In genomic region chr12:50842637-50843493, GRCh38 we compare ENCODE assay signal across 14 cellular contexts. TPM values are rescaled to one million over a fixed set of nuclear protein-coding genes. Genes with fewer than 3 reads are reported as not detected.
DNase-seq lines count a peak whose midpoint lies in the region; ATAC-seq and TF ChIP-seq lines count a peak whose summit lies in the region.
"Had no signal": no experiment of that assay in that cellular context is flagged by ENCODE, and none has a peak within 500 bp of the region (broad histone marks: within the 10 kb centered on the region; RNA-seq: fewer than 3 reads in every experiment).

TMPRSS12 (plus strand) TSS chr12:50842926; CDS start chr12:50842965, 39 bp downstream.

- no peak for DNase-seq in activated T-cell treated with anti-CD3 and anti-CD28 coated beads, Interleukin-2, amount 50 U/mL, for 72 hours
- DNase-seq in activated T-cell treated with anti-CD3 and anti-CD28 coated beads, Interleukin-2, amount 50 U/mL, for 24 hours: no peak
- DNase-seq in left ventricle myocardium inferior: no peak
- no peak for DNase-seq in neural crest cell (ENCODE audit: low read depth, low spot score)
- DNase-seq in upper lobe of right lung: peak; percentile 78
- DNase-seq in hippocampal formation (lab: John Stamatoyannopoulos, UW): no peak
- DNase-seq in naive thymus-derived CD4-positive, alpha-beta T cell: no peak
- DNase-seq: activated CD4-positive, alpha-beta T cell treated with anti-CD3 and anti-CD28 coated beads for 4 hours; EL; NCI-H2029; stimulated activated CD4-positive, alpha-beta T cell treated with anti-CD3 and anti-CD28 coated beads, Interleukin-15, amount 100 ng/mL, for 24 hours had no signal

- intact Hi-C loops in left ventricle myocardium inferior (cut with micrococcal nuclease) (no loop called here), upper lobe of right lung (cut with DNase I) (no loop called here)
- intact Hi-C loops in naive thymus-derived CD4-positive, alpha-beta T cell (cut with micrococcal nuclease): no loop called here

- H3K27me3 ChIP-seq in left ventricle myocardium inferior (ENCODE audit: low read depth) (peaks cover 13% of the 10 kb centered on the region), upper lobe of right lung (no peaks in the 10 kb centered on the region)
- no peaks in the 10 kb centered on the region for H3K27me3 ChIP-seq in naive thymus-derived CD4-positive, alpha-beta T cell (ENCODE audit: control insufficient read depth in 2 of 2, insufficient read depth in 2 of 2, low read length in 2 of 2)

- no peak for ATAC-seq in activated T-cell treated with anti-CD3 and anti-CD28 coated beads, Interleukin-2, amount 50 U/mL, for 72 hours (replicated peaks in 1 of 2)
- ATAC-seq in upper lobe of right lung (peak; percentile 86), GM19035 (IDR thresholded peaks at IDR 0.05; ENCODE audit: unreplicated experiment) (no peak)
- ATAC-seq in naive thymus-derived CD4-positive, alpha-beta T cell: no peak

- H3K4me1 ChIP-seq in left ventricle myocardium inferior: no peaks in the 10 kb centered on the region
- H3K4me1 ChIP-seq in upper lobe of right lung: no peaks in the 10 kb centered on the region
- no peaks in the 10 kb centered on the region for H3K4me1 ChIP-seq in naive thymus-derived CD4-positive, alpha-beta T cell (ENCODE audit: control insufficient read depth in 2 of 2, insufficient read depth in 2 of 2, low read length in 2 of 2)

- H3K9me3 ChIP-seq in left ventricle myocardium inferior (replicated peaks) (peaks cover 11% of the 10 kb centered on the region), upper lobe of right lung (no peaks in the 10 kb centered on the region)
- H3K9me3 ChIP-seq in naive thymus-derived CD4-positive, alpha-beta T cell (ENCODE audit: control insufficient read depth in 2 of 3, low read length in 3 of 3): no peaks in the 10 kb centered on the region

- H3K4me3 Mint-ChIP-seq in activated T-cell treated with anti-CD3 and anti-CD28 coated beads, Interleukin-2, amount 50 U/mL, for 72 hours: peak within 1 kb of the TSS in 1 of 2 donors; percentile 27
- H3K4me3 Mint-ChIP-seq in activated T-cell treated with anti-CD3 and anti-CD28 coated beads, Interleukin-2, amount 50 U/mL, for 24 hours: no peak within 1 kb of the TSS
- no peak within 1 kb of the TSS for H3K4me3 Mint-ChIP-seq in neural crest cell
- H3K4me3 Mint-ChIP-seq in naive thymus-derived CD4-positive, alpha-beta T cell: peak within 1 kb of the TSS in 2 of 10 donors; percentile 12 to 22

- H3K4me3 ChIP-seq in left ventricle myocardium inferior (peak within 1 kb of the TSS; percentile 52), upper lobe of right lung (peak within 1 kb of the TSS; percentile 39)
- H3K4me3 ChIP-seq in naive thymus-derived CD4-positive, alpha-beta T cell (ENCODE audit: low read length): no peak within 1 kb of the TSS

- H3K27me3 Mint-ChIP-seq in activated T-cell treated with anti-CD3 and anti-CD28 coated beads, Interleukin-2, amount 50 U/mL, for 72 hours (ENCODE audit: low read depth): peaks cover 10% of the 10 kb centered on the region
- H3K27me3 Mint-ChIP-seq in activated T-cell treated with anti-CD3 and anti-CD28 coated beads, Interleukin-2, amount 50 U/mL, for 24 hours: peaks cover 12% of the 10 kb centered on the region
- H3K27me3 Mint-ChIP-seq in neural crest cell (ENCODE audit: low read depth): no peaks in the 10 kb centered on the region
- H3K27me3 Mint-ChIP-seq in naive thymus-derived CD4-positive, alpha-beta T cell: peaks cover 6 to 21% (median 18%) of the 10 kb centered on the region in 5 donors

- no peak for TF ChIP-seq CTCF in left ventricle myocardium inferior (IDR thresholded peaks at IDR 0.05; ENCODE audit: borderline replicate concordance)
- no peak for TF ChIP-seq CTCF in neural crest cell (conservative IDR thresholded peaks at IDR 0.05)
- peak; percentile 18 for TF ChIP-seq CTCF in upper lobe of right lung (IDR thresholded peaks at IDR 0.05)

- H3K27ac Mint-ChIP-seq in activated T-cell treated with anti-CD3 and anti-CD28 coated beads, Interleukin-2, amount 50 U/mL, for 72 hours: peak within 1 kb of the TSS; percentile 6
- no peak within 1 kb of the TSS for H3K27ac Mint-ChIP-seq in activated T-cell treated with anti-CD3 and anti-CD28 coated beads, Interleukin-2, amount 50 U/mL, for 24 hours
- H3K27ac Mint-ChIP-seq in neural crest cell (ENCODE audit: unreplicated experiment): peak within 1 kb of the TSS; percentile 52
- H3K27ac Mint-ChIP-seq in naive thymus-derived CD4-positive, alpha-beta T cell: no peak within 1 kb of the TSS

- H3K36me3 ChIP-seq in left ventricle myocardium inferior: no peaks in the 10 kb centered on the region
- H3K36me3 ChIP-seq in upper lobe of right lung: no peaks in the 10 kb centered on the region
- no peaks in the 10 kb centered on the region for H3K36me3 ChIP-seq in naive thymus-derived CD4-positive, alpha-beta T cell (ENCODE audit: control insufficient read depth in 2 of 3, insufficient read depth in 3 of 3, low read length in 3 of 3)

- H3K9me3 Mint-ChIP-seq in activated T-cell treated with anti-CD3 and anti-CD28 coated beads, Interleukin-2, amount 50 U/mL, for 72 hours: peaks cover 11% of the 10 kb centered on the region in 2 donors
- peaks cover 7% of the 10 kb centered on the region for H3K9me3 Mint-ChIP-seq in activated T-cell treated with anti-CD3 and anti-CD28 coated beads, Interleukin-2, amount 50 U/mL, for 24 hours
- peaks cover 15% of the 10 kb centered on the region for H3K9me3 Mint-ChIP-seq in neural crest cell
- H3K9me3 Mint-ChIP-seq in naive thymus-derived CD4-positive, alpha-beta T cell: peaks cover 0 to 11% (median 5%) of the 10 kb centered on the region in 11 donors

- CTCF ChIA-PET in naive thymus-derived CD4-positive, alpha-beta T cell (lab: Charles Lee): interaction anchor here (0.6 to 1.7 kb wide), 2 partner anchors 17 to 46 kb away, joined by 6 to 7 read pairs; no protein-coding TSS in a partner anchor

- POLR2A ChIA-PET in naive thymus-derived CD4-positive, alpha-beta T cell (lab: Charles Lee): no interaction called here

- no peaks in the 10 kb centered on the region for H3K4me1 Mint-ChIP-seq in activated T-cell treated with anti-CD3 and anti-CD28 coated beads, Interleukin-2, amount 50 U/mL, for 72 hours (ENCODE audit: low read depth)
- H3K4me1 Mint-ChIP-seq in activated T-cell treated with anti-CD3 and anti-CD28 coated beads, Interleukin-2, amount 50 U/mL, for 24 hours (ENCODE audit: low read depth): peaks cover 3% of the 10 kb centered on the region
- no peaks in the 10 kb centered on the region for H3K4me1 Mint-ChIP-seq in neural crest cell
- H3K4me1 Mint-ChIP-seq in naive thymus-derived CD4-positive, alpha-beta T cell: no peaks in the 10 kb centered on the region

- H3K36me3 Mint-ChIP-seq in activated T-cell treated with anti-CD3 and anti-CD28 coated beads, Interleukin-2, amount 50 U/mL, for 72 hours (ENCODE audit: insufficient read depth in 2 of 2): peaks cover 3 to 11% of the 10 kb centered on the region in 2 donors
- H3K36me3 Mint-ChIP-seq in activated T-cell treated with anti-CD3 and anti-CD28 coated beads, Interleukin-2, amount 50 U/mL, for 24 hours (ENCODE audit: low read depth): no peaks in the 10 kb centered on the region
- peaks cover 3% of the 10 kb centered on the region for H3K36me3 Mint-ChIP-seq in neural crest cell (ENCODE audit: low read depth)
- peaks cover 0 to 9% (median 7%) of the 10 kb centered on the region in 5 donors for H3K36me3 Mint-ChIP-seq in naive thymus-derived CD4-positive, alpha-beta T cell

- H3K27ac ChIP-seq in left ventricle myocardium inferior (replicated peaks) (no peak within 1 kb of the TSS), upper lobe of right lung (peak within 1 kb of the TSS; percentile 17)
- no peak within 1 kb of the TSS for H3K27ac ChIP-seq in naive thymus-derived CD4-positive, alpha-beta T cell (ENCODE audit: low read depth, low read length)

RNA-seq across cellular contexts. Expression of gene TMPRSS12, which starts in this region (rescaled TPM):
- total RNA-seq in activated T-cell treated with anti-CD3 and anti-CD28 coated beads, Interleukin-2, amount 50 U/mL, for 72 hours: not detected
- total RNA-seq in left ventricle myocardium inferior (not detected), neural crest cell (not detected in 2 replicates), upper lobe of right lung (not detected)
- total RNA-seq in naive thymus-derived CD4-positive, alpha-beta T cell: not detected
- not detected for polyA plus RNA-seq in naive thymus-derived CD4-positive, alpha-beta T cell
- total RNA-seq: A172, temporal lobe had no signal

Comparison
In these comparisons a context has a peak if more than half of its experiments do, and no peak if none do; other contexts are left out.
1. H3K27ac Mint-ChIP-seq: peak in activated T-cell treated with anti-CD3 and anti-CD28 coated beads, Interleukin-2, amount 50 U/mL, for 72 hours (single experiment) and neural crest cell (single experiment); none in activated T-cell treated with anti-CD3 and anti-CD28 coated beads, Interleukin-2, amount 50 U/mL, for 24 hours (single experiment) and naive thymus-derived CD4-positive, alpha-beta T cell (0 of 9).
2. Peak in DNase-seq, ATAC-seq, H3K4me3 ChIP-seq and H3K27ac ChIP-seq in upper lobe of right lung; RNA of the gene not detected or under 1 TPM.